In the genomic region with DNA sequence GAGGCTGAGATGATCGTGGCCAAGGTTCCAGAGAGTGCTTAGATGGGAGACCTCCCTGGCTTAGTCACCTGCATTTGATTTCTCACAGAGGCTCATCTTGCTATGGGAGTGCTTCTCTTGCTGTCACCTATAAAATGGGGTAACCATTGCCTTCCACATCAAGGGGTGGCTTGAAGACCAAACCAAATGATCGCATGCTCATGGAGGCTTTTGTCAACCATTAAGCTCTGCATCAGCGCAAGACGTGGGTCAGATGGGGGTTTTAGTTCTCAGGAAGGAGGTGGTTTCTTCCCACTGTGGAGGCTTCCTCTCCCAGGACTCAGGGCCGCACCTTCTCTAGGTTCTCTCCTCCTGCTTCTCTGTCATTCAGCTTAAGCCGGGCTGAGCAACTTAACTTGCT, we compare ENCODE assay signal across 27 cellular contexts. TPM values are rescaled to one million over a fixed set of nuclear protein-coding genes. Genes with fewer than 3 reads are reported as not detected.
"Had no signal": no experiment of that assay in that cellular context is flagged by ENCODE, and none has a peak within 500 bp of the region (broad histone marks: within the 10 kb centered on the region; RNA-seq: fewer than 3 reads in every experiment).

No MANE protein-coding gene starts in this region.

- H3K27ac Mint-ChIP-seq: dendritic cell treated with granulocyte-macrophage colony-stimulating factor and Interleukin-4, amounts not matched to agents 40 ng/mL and 50 ng/mL, for 4 days; effector memory CD8-positive, alpha-beta T cell; endodermal cell; mesothelial cell of epicardium; naive B cell had no signal

- H3K36me3 ChIP-seq: colonic mucosa, esophagus squamous epithelium, gastrocnemius medialis, heart right ventricle, left lung, lower lobe of right lung had no signal

- H3K27me3 ChIP-seq: colonic mucosa, gastrocnemius medialis, heart right ventricle, left lung had no signal

- H3K4me3 ChIP-seq: colonic mucosa, esophagus squamous epithelium, gastrocnemius medialis, heart right ventricle, left lung, lower lobe of right lung, mucosa of descending colon had no signal

- H3K4me1 Mint-ChIP-seq: naive B cell had no signal

- H3K4me1 ChIP-seq: colonic mucosa, gastrocnemius medialis, left lung, lower lobe of right lung had no signal

- ATAC-seq: effector memory CD8-positive, alpha-beta T cell; esophagus mucosa; gastrocnemius medialis; heart right ventricle; left cardiac atrium; left lung; left ventricle myocardium superior; lower lobe of right lung; mucosa of descending colon had no signal

- H3K9me3 Mint-ChIP-seq: dendritic cell treated with granulocyte-macrophage colony-stimulating factor and Interleukin-4, amounts not matched to agents 40 ng/mL and 50 ng/mL, for 4 days; effector memory CD8-positive, alpha-beta T cell had no signal

- H3K36me3 Mint-ChIP-seq: mesothelial cell of epicardium, naive B cell had no signal

- H3K4me3 Mint-ChIP-seq: dendritic cell treated with granulocyte-macrophage colony-stimulating factor and Interleukin-4, amounts not matched to agents 40 ng/mL and 50 ng/mL, for 4 days; effector memory CD8-positive, alpha-beta T cell; endodermal cell; mesothelial cell of epicardium; naive B cell had no signal

- DNase-seq: colonic mucosa; cortex of kidney; effector CD8-positive, alpha-beta T cell; effector memory CD8-positive, alpha-beta T cell; endodermal cell; erythroblast; esophagus squamous epithelium; foreskin fibroblast; foreskin melanocyte; gastrocnemius medialis; glutamatergic neuron; head of caudate nucleus; heart right ventricle; hippocampal formation; left cardiac atrium; left lung; left ventricle myocardium superior; lower lobe of right lung; mesendoderm; mucosa of descending colon; naive B cell had no signal

- H3K9me3 ChIP-seq: colonic mucosa, esophagus squamous epithelium, gastrocnemius medialis, heart right ventricle, left lung, lower lobe of right lung, mucosa of descending colon had no signal

- H3K27ac ChIP-seq: colonic mucosa, epithelial cell of prostate, esophagus squamous epithelium, gastrocnemius medialis, heart right ventricle, left lung, lower lobe of right lung had no signal

- H3K27me3 Mint-ChIP-seq: dendritic cell treated with granulocyte-macrophage colony-stimulating factor and Interleukin-4, amounts not matched to agents 40 ng/mL and 50 ng/mL, for 4 days had no signal

RNA-seq across cellular contexts. Expression of a gene that starts 27.4 kb away (rescaled TPM):
- total RNA-seq: dermis microvascular lymphatic vessel endothelial cell, endodermal cell, gastrocnemius medialis, left ventricle myocardium superior, lower lobe of right lung, lung microvascular endothelial cell had no signal

RNA-seq across cellular contexts. Expression of a gene that starts 56.8 kb away (rescaled TPM):
- total RNA-seq: endodermal cell, mesothelial cell of epicardium had no signal
